ENCODE assay signal across 8 cellular contexts in genomic region chr3:18556503-18556902, GRCh38.
A peak's percentile ranks its signal among the peaks of the same experiment; 100 is the strongest.
DNase-seq lines count a peak whose midpoint lies in the region; ATAC-seq and TF ChIP-seq lines count a peak whose summit lies in the region.

No MANE protein-coding gene starts in this region.

- CTCF ChIA-PET in naive thymus-derived CD4-positive, alpha-beta T cell (lab: Charles Lee), result no interaction called here

- H3K36me3 Mint-ChIP-seq in naive thymus-derived CD4-positive, alpha-beta T cell, result peaks cover 0 to 9% (median 4%) of the 10 kb centered on the region in 5 donors

- no peak for TF ChIP-seq POLR2A in lower leg skin (IDR thresholded peaks at IDR 0.05)

- H3K27ac ChIP-seq in naive thymus-derived CD4-positive, alpha-beta T cell (ENCODE audit: low read depth, low read length), result no peak overlapping the region

- no peaks in the 10 kb centered on the region for H3K9me3 ChIP-seq in naive thymus-derived CD4-positive, alpha-beta T cell (ENCODE audit: control insufficient read depth in 2 of 3, low read length in 3 of 3)

- in situ Hi-C loops in GM13977 (cut with MboI; ENCODE audit: low pct_unique_long_range_greater_than_20kb, low sequenced_read_pairs, unreplicated experiment), result no loop called here

- 77 to 80% methylated on average over 3 of the region's 3 CpGs for WGBS in lower leg skin, 2 donors

- H3K4me1 Mint-ChIP-seq in naive thymus-derived CD4-positive, alpha-beta T cell, result peaks cover 22 to 57% (median 50%) of the 10 kb centered on the region in 7 donors

- H3K27me3 Mint-ChIP-seq in naive thymus-derived CD4-positive, alpha-beta T cell, result no peaks in the 10 kb centered on the region

- peak overlapping the region in 6 of 9 donors; percentile 39 to 90 (median 63) for H3K27ac Mint-ChIP-seq in naive thymus-derived CD4-positive, alpha-beta T cell

- intact Hi-C loops in naive thymus-derived CD4-positive, alpha-beta T cell (cut with micrococcal nuclease), result loop anchor here in 1 of 2 donors (1.0 to 2.0 kb wide), 3 partner anchors 112 to 184 kb away; no protein-coding TSS in a partner anchor
- intact Hi-C loops in lower leg skin (cut with DNase I; ENCODE audit: low total_unique reads), result no loop called here

- H3K27me3 ChIP-seq in naive thymus-derived CD4-positive, alpha-beta T cell (ENCODE audit: control insufficient read depth in 2 of 2, insufficient read depth in 2 of 2, low read length in 2 of 2), result no peaks in the 10 kb centered on the region

- DNase-seq in activated CD4-positive, alpha-beta T cell treated with anti-CD3 and anti-CD28 coated beads for 48 hours, result peak; percentile 87
- DNase-seq in naive thymus-derived CD4-positive, alpha-beta T cell, result peak in 8 of 9 donors; percentile 32 to 67 (median 38)
- DNase-seq in GM13977 (ENCODE audit: low spot score), result no peak
- no peak for DNase-seq in GM03348 (ENCODE audit: low spot score)
- DNase-seq in lower leg skin (ENCODE audit: low spot score in 2 of 2), result no peak
- no peak for DNase-seq in NCI-H510A (lab: John Stamatoyannopoulos, UW)

- no peak for TF ChIP-seq CTCF in GM13977 (IDR thresholded peaks at IDR 0.05; ENCODE audit: extremely low read depth, insufficient read depth, missing control alignments)
- no peak for TF ChIP-seq CTCF in lower leg skin (IDR thresholded peaks at IDR 0.05)

- H3K9me3 Mint-ChIP-seq in naive thymus-derived CD4-positive, alpha-beta T cell, result peaks cover 0 to 6% (median 0%) of the 10 kb centered on the region in 11 donors

- no peaks in the 10 kb centered on the region for H3K36me3 ChIP-seq in naive thymus-derived CD4-positive, alpha-beta T cell (ENCODE audit: control insufficient read depth in 2 of 3, insufficient read depth in 3 of 3, low read length in 3 of 3)

- ATAC-seq in GM18867 (IDR thresholded peaks at IDR 0.05; ENCODE audit: unreplicated experiment), result peak; percentile 80
- ATAC-seq in HG03039 (IDR thresholded peaks at IDR 0.05; ENCODE audit: unreplicated experiment), result peak; percentile 92
- peak; percentile 88 for ATAC-seq in naive thymus-derived CD4-positive, alpha-beta T cell

- H3K4me3 ChIP-seq in naive thymus-derived CD4-positive, alpha-beta T cell (ENCODE audit: low read length), result no peak overlapping the region
- no peak overlapping the region for H3K4me3 ChIP-seq in lower leg skin (ENCODE audit: low read depth, poor library complexity, severe bottlenecking)

- H3K4me3 Mint-ChIP-seq in naive thymus-derived CD4-positive, alpha-beta T cell, result peak overlapping the region in 3 of 10 donors; percentile 20 to 54 (median 50)

- peaks cover 13 to 19% of the 10 kb centered on the region in 2 donors for H3K4me1 ChIP-seq in naive thymus-derived CD4-positive, alpha-beta T cell (ENCODE audit: control insufficient read depth in 2 of 2, insufficient read depth in 2 of 2, low read length in 2 of 2)

- POLR2A ChIA-PET in naive thymus-derived CD4-positive, alpha-beta T cell (lab: Charles Lee), result no interaction called here

Comparison
In these comparisons a context has a peak if more than half of its experiments do, and no peak if none do; other contexts are left out.
1. DNase-seq: peak in activated CD4-positive, alpha-beta T cell treated with anti-CD3 and anti-CD28 coated beads for 48 hours (single experiment) and naive thymus-derived CD4-positive, alpha-beta T cell (8 of 9); none in GM13977 (single experiment), GM03348 (single experiment), lower leg skin (0 of 2) and NCI-H510A (single experiment).
2. Peak in every context shown above with its lines, with median percentiles within 50 percentile points of each other: ATAC-seq.